Comparison of ENCODE assay signal across 1 cellular context in the genomic region with DNA sequence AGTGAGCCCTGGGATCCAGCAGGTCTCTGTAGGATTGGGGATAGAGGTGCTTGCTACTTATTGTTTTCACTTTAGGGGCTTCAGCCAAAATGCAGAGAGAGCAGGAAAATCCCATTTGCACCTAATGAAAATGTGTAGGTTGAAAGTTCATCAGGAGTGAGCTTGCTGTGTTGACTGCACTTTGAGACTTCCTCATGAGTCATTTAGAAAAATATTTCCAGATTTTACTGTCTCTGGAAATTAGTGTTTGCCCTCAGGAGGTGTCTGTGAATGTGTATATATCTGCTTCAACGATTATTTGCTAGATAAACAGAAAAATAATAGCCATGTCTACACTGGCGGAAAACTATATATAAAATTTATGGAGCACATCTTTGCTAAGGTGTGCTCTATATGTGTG.
TF ChIP-seq lines count a peak whose summit lies in the region.

No MANE protein-coding gene starts in this region.

TF ChIP-seq in HepG2, 621 proteins besides CTCF, POLR2A, EP300 and RAD21 (continued from another document and continues in another):
- TF ChIP-seq, protein P1, sequence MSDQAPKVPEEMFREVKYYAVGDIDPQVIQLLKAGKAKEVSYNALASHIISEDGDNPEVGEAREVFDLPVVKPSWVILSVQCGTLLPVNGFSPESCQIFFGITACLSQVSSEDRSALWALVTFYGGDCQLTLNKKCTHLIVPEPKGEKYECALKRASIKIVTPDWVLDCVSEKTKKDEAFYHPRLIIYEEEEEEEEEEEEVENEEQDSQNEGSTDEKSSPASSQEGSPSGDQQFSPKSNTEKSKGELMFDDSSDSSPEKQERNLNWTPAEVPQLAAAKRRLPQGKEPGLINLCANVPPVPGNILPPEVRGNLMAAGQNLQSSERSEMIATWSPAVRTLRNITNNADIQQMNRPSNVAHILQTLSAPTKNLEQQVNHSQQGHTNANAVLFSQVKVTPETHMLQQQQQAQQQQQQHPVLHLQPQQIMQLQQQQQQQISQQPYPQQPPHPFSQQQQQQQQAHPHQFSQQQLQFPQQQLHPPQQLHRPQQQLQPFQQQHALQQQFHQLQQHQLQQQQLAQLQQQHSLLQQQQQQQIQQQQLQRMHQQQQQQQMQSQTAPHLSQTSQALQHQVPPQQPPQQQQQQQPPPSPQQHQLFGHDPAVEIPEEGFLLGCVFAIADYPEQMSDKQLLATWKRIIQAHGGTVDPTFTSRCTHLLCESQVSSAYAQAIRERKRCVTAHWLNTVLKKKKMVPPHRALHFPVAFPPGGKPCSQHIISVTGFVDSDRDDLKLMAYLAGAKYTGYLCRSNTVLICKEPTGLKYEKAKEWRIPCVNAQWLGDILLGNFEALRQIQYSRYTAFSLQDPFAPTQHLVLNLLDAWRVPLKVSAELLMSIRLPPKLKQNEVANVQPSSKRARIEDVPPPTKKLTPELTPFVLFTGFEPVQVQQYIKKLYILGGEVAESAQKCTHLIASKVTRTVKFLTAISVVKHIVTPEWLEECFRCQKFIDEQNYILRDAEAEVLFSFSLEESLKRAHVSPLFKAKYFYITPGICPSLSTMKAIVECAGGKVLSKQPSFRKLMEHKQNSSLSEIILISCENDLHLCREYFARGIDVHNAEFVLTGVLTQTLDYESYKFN (CRISPR knock-in tag; conservative IDR thresholded peaks at IDR 0.05): peak; percentile 72
- no peak for TF ChIP-seq ZNF431 (CRISPR knock-in tag; IDR thresholded peaks at IDR 0.05; ENCODE audit: borderline replicate concordance, low read depth)
- TF ChIP-seq ZFP1 (CRISPR knock-in tag; IDR thresholded peaks at IDR 0.05): no peak
- TF ChIP-seq FOXA3 (CRISPR knock-in tag; IDR thresholded peaks at IDR 0.05): peak; percentile 49; the same call in 1 of the 2 replicates
- TF ChIP-seq TP53 (CRISPR knock-in tag; conservative IDR thresholded peaks at IDR 0.05): no peak
- TF ChIP-seq, protein P2, sequence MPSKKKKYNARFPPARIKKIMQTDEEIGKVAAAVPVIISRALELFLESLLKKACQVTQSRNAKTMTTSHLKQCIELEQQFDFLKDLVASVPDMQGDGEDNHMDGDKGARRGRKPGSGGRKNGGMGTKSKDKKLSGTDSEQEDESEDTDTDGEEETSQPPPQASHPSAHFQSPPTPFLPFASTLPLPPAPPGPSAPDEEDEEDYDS (CRISPR knock-in tag; IDR thresholded peaks at IDR 0.05): no peak
- TF ChIP-seq HDAC2 (CRISPR knock-in tag; IDR thresholded peaks at IDR 0.05): no peak
- TF ChIP-seq, protein P3, sequence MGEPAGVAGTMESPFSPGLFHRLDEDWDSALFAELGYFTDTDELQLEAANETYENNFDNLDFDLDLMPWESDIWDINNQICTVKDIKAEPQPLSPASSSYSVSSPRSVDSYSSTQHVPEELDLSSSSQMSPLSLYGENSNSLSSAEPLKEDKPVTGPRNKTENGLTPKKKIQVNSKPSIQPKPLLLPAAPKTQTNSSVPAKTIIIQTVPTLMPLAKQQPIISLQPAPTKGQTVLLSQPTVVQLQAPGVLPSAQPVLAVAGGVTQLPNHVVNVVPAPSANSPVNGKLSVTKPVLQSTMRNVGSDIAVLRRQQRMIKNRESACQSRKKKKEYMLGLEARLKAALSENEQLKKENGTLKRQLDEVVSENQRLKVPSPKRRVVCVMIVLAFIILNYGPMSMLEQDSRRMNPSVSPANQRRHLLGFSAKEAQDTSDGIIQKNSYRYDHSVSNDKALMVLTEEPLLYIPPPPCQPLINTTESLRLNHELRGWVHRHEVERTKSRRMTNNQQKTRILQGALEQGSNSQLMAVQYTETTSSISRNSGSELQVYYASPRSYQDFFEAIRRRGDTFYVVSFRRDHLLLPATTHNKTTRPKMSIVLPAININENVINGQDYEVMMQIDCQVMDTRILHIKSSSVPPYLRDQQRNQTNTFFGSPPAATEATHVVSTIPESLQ (CRISPR knock-in tag; conservative IDR thresholded peaks at IDR 0.05): no peak
- no peak for TF ChIP-seq KDM6A (CRISPR knock-in tag; IDR thresholded peaks at IDR 0.05; ENCODE audit: low read depth)
- TF ChIP-seq, protein P4, sequence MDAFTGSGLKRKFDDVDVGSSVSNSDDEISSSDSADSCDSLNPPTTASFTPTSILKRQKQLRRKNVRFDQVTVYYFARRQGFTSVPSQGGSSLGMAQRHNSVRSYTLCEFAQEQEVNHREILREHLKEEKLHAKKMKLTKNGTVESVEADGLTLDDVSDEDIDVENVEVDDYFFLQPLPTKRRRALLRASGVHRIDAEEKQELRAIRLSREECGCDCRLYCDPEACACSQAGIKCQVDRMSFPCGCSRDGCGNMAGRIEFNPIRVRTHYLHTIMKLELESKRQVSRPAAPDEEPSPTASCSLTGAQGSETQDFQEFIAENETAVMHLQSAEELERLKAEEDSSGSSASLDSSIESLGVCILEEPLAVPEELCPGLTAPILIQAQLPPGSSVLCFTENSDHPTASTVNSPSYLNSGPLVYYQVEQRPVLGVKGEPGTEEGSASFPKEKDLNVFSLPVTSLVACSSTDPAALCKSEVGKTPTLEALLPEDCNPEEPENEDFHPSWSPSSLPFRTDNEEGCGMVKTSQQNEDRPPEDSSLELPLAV (CRISPR knock-in tag; conservative IDR thresholded peaks at IDR 0.05; ENCODE audit: low read depth): no peak
- TF ChIP-seq TCF7 (IDR thresholded peaks at IDR 0.05; ENCODE audit: low read depth): no peak
- peak; percentile 51; the same call in 1 of the 2 replicates for TF ChIP-seq TBX3 (IDR thresholded peaks at IDR 0.05; ENCODE audit: borderline replicate concordance)
- peak; percentile 30; the same call in 1 of the 2 replicates for TF ChIP-seq HNF4A (CRISPR knock-in tag; IDR thresholded peaks at IDR 0.05)
- TF ChIP-seq PAX8 (CRISPR knock-in tag; IDR thresholded peaks at IDR 0.05; ENCODE audit: borderline replicate concordance): no peak
- TF ChIP-seq ZNF616 (CRISPR knock-in tag; IDR thresholded peaks at IDR 0.05; ENCODE audit: low read depth): no peak
- no peak for TF ChIP-seq MED8 (CRISPR knock-in tag; IDR thresholded peaks at IDR 0.05; ENCODE audit: insufficient replicate concordance)
- TF ChIP-seq FOXO1 (CRISPR knock-in tag; IDR thresholded peaks at IDR 0.05): no peak
- TF ChIP-seq ZNF253 (CRISPR knock-in tag; IDR thresholded peaks at IDR 0.05; ENCODE audit: borderline replicate concordance): no peak
- TF ChIP-seq MTF1 (CRISPR knock-in tag; IDR thresholded peaks at IDR 0.05): no peak
- no peak for TF ChIP-seq ZBTB3 (CRISPR knock-in tag; IDR thresholded peaks at IDR 0.05; ENCODE audit: borderline replicate concordance, low read depth)
- peak; percentile 31; the same call in 1 of the 2 replicates for TF ChIP-seq HMG20A (CRISPR knock-in tag; IDR thresholded peaks at IDR 0.05; ENCODE audit: borderline replicate concordance)
- TF ChIP-seq, protein P5, sequence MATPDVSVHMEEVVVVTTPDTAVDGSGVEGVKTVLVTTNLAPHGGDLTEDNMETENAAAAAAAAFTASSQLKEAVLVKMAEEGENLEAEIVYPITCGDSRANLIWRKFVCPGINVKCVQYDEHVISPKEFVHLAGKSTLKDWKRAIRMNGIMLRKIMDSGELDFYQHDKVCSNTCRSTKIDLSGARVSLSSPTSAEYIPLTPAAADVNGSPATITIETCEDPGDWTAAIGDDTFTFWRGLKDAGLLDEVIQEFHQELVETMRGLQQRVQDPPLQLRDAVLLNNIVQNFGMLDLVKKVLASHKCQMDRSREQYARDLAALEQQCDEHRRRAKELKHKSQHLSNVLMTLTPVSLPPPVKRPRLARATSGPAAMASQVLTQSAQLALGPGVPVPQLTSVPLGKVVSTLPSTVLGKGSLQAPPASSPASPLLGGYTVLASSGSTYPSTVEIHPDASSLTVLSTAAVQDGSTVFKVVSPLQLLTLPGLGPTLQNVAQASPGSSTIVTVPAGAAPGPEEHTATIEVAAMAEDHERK (CRISPR knock-in tag; IDR thresholded peaks at IDR 0.05; ENCODE audit: low read depth): no peak
- TF ChIP-seq FOXM1 (CRISPR knock-in tag; IDR thresholded peaks at IDR 0.05): no peak
- TF ChIP-seq, protein P6, sequence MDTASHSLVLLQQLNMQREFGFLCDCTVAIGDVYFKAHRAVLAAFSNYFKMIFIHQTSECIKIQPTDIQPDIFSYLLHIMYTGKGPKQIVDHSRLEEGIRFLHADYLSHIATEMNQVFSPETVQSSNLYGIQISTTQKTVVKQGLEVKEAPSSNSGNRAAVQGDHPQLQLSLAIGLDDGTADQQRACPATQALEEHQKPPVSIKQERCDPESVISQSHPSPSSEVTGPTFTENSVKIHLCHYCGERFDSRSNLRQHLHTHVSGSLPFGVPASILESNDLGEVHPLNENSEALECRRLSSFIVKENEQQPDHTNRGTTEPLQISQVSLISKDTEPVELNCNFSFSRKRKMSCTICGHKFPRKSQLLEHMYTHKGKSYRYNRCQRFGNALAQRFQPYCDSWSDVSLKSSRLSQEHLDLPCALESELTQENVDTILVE (CRISPR knock-in tag; IDR thresholded peaks at IDR 0.05): no peak
- TF ChIP-seq ZNF607 (CRISPR knock-in tag; IDR thresholded peaks at IDR 0.05; ENCODE audit: borderline replicate concordance): no peak
- TF ChIP-seq, protein P7, sequence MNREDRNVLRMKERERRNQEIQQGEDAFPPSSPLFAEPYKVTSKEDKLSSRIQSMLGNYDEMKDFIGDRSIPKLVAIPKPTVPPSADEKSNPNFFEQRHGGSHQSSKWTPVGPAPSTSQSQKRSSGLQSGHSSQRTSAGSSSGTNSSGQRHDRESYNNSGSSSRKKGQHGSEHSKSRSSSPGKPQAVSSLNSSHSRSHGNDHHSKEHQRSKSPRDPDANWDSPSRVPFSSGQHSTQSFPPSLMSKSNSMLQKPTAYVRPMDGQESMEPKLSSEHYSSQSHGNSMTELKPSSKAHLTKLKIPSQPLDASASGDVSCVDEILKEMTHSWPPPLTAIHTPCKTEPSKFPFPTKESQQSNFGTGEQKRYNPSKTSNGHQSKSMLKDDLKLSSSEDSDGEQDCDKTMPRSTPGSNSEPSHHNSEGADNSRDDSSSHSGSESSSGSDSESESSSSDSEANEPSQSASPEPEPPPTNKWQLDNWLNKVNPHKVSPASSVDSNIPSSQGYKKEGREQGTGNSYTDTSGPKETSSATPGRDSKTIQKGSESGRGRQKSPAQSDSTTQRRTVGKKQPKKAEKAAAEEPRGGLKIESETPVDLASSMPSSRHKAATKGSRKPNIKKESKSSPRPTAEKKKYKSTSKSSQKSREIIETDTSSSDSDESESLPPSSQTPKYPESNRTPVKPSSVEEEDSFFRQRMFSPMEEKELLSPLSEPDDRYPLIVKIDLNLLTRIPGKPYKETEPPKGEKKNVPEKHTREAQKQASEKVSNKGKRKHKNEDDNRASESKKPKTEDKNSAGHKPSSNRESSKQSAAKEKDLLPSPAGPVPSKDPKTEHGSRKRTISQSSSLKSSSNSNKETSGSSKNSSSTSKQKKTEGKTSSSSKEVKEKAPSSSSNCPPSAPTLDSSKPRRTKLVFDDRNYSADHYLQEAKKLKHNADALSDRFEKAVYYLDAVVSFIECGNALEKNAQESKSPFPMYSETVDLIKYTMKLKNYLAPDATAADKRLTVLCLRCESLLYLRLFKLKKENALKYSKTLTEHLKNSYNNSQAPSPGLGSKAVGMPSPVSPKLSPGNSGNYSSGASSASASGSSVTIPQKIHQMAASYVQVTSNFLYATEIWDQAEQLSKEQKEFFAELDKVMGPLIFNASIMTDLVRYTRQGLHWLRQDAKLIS (CRISPR knock-in tag; IDR thresholded peaks at IDR 0.05): no peak
- TF ChIP-seq ADNP (CRISPR knock-in tag; IDR thresholded peaks at IDR 0.05): no peak
- TF ChIP-seq, protein P8, sequence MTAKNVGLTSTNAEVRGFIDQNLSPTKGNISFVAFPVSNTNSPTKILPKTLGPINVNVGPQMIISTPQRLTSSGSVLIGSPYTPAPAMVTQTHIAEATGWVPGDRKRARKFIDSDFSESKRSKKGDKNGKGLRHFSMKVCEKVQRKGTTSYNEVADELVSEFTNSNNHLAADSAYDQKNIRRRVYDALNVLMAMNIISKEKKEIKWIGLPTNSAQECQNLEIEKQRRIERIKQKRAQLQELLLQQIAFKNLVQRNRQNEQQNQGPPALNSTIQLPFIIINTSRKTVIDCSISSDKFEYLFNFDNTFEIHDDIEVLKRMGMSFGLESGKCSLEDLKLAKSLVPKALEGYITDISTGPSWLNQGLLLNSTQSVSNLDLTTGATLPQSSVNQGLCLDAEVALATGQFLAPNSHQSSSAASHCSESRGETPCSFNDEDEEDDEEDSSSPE (CRISPR knock-in tag; IDR thresholded peaks at IDR 0.05): no peak
- TF ChIP-seq KLF9 (CRISPR knock-in tag; IDR thresholded peaks at IDR 0.05; ENCODE audit: low read depth): no peak
- TF ChIP-seq, protein P9, sequence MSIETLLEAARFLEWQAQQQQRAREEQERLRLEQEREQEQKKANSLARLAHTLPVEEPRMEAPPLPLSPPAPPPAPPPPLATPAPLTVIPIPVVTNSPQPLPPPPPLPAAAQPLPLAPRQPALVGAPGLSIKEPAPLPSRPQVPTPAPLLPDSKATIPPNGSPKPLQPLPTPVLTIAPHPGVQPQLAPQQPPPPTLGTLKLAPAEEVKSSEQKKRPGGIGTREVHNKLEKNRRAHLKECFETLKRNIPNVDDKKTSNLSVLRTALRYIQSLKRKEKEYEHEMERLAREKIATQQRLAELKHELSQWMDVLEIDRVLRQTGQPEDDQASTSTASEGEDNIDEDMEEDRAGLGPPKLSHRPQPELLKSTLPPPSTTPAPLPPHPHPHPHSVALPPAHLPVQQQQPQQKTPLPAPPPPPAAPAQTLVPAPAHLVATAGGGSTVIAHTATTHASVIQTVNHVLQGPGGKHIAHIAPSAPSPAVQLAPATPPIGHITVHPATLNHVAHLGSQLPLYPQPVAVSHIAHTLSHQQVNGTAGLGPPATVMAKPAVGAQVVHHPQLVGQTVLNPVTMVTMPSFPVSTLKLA (IDR thresholded peaks at IDR 0.05): no peak
- TF ChIP-seq, protein P10, sequence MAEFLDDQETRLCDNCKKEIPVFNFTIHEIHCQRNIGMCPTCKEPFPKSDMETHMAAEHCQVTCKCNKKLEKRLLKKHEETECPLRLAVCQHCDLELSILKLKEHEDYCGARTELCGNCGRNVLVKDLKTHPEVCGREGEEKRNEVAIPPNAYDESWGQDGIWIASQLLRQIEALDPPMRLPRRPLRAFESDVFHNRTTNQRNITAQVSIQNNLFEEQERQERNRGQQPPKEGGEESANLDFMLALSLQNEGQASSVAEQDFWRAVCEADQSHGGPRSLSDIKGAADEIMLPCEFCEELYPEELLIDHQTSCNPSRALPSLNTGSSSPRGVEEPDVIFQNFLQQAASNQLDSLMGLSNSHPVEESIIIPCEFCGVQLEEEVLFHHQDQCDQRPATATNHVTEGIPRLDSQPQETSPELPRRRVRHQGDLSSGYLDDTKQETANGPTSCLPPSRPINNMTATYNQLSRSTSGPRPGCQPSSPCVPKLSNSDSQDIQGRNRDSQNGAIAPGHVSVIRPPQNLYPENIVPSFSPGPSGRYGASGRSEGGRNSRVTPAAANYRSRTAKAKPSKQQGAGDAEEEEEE (CRISPR knock-in tag; IDR thresholded peaks at IDR 0.05; ENCODE audit: borderline replicate concordance): no peak
- no peak for TF ChIP-seq SP5 (CRISPR knock-in tag; IDR thresholded peaks at IDR 0.05; ENCODE audit: borderline replicate concordance, low read depth)
- TF ChIP-seq, protein P11, sequence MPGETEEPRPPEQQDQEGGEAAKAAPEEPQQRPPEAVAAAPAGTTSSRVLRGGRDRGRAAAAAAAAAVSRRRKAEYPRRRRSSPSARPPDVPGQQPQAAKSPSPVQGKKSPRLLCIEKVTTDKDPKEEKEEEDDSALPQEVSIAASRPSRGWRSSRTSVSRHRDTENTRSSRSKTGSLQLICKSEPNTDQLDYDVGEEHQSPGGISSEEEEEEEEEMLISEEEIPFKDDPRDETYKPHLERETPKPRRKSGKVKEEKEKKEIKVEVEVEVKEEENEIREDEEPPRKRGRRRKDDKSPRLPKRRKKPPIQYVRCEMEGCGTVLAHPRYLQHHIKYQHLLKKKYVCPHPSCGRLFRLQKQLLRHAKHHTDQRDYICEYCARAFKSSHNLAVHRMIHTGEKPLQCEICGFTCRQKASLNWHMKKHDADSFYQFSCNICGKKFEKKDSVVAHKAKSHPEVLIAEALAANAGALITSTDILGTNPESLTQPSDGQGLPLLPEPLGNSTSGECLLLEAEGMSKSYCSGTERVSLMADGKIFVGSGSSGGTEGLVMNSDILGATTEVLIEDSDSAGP (CRISPR knock-in tag; IDR thresholded peaks at IDR 0.05; ENCODE audit: borderline replicate concordance): no peak
- no peak for TF ChIP-seq TAF1 (CRISPR knock-in tag; IDR thresholded peaks at IDR 0.05)
- no peak for TF ChIP-seq ZNF564 (CRISPR knock-in tag; IDR thresholded peaks at IDR 0.05)
